Comparison of ENCODE assay signal across 2 cellular contexts in genomic region chr5:135153259-135153658, GRCh38.
TF ChIP-seq lines count a peak whose summit lies in the region.

No MANE protein-coding gene starts in this region.

TF ChIP-seq in HepG2, 621 proteins besides CTCF, POLR2A, EP300 and RAD21:
- no peak for TF ChIP-seq ARID3A (IDR thresholded peaks at IDR 0.05; ENCODE audit: low read depth, low read length)
- TF ChIP-seq ZNF629 (CRISPR knock-in tag; conservative IDR thresholded peaks at IDR 0.05): peak; percentile 73
- TF ChIP-seq ZNF343 (CRISPR knock-in tag; IDR thresholded peaks at IDR 0.05): no peak

TF ChIP-seq in K562, 482 proteins besides CTCF, POLR2A, EP300 and RAD21 (continued from another document):
- TF ChIP-seq ZBTB11 (CRISPR knock-in tag; IDR thresholded peaks at IDR 0.05) (no peak), ILK (tag; IDR thresholded peaks at IDR 0.05; ENCODE audit: borderline replicate concordance, low read depth) (no peak), HDAC2 (IDR thresholded peaks at IDR 0.05) (0 out of 2 replicates have a peak, but pooled peaks have one; percentile 28), DIDO1 (tag; IDR thresholded peaks at IDR 0.05; ENCODE audit: low read depth) (no peak), STAT5B (CRISPR knock-in tag; IDR thresholded peaks at IDR 0.05) (no peak), KDM1A (IDR thresholded peaks at IDR 0.05) (peak; percentile 29 to 37; a peak in 3 of 4 replicates), MITF (IDR thresholded peaks at IDR 0.05) (no peak), GABPA (tag; conservative IDR thresholded peaks at IDR 0.05; ENCODE audit: low read depth) (no peak), BCOR (IDR thresholded peaks at IDR 0.05) (peak; percentile 71), NCOR1 (IDR thresholded peaks at IDR 0.05) (no peak), HOXB6 (CRISPR knock-in tag; IDR thresholded peaks at IDR 0.05; ENCODE audit: borderline replicate concordance) (no peak), ZNF280A (IDR thresholded peaks at IDR 0.05; ENCODE audit: low read depth, partially characterized antibody) (no peak), ZNF24 (IDR thresholded peaks at IDR 0.05) (no peak), ESRRA (IDR thresholded peaks at IDR 0.05; ENCODE audit: borderline replicate concordance, low read depth) (peak; percentile 78), CHCHD3 (CRISPR knock-in tag; IDR thresholded peaks at IDR 0.05) (no peak), L3MBTL2 (IDR thresholded peaks at IDR 0.05) (no peak), GATAD2B (IDR thresholded peaks at IDR 0.05; ENCODE audit: borderline replicate concordance) (no peak), ADNP (tag; IDR thresholded peaks at IDR 0.05) (0 out of 2 replicates have a peak, but pooled peaks have one; percentile 44), ZFPM2 (CRISPR knock-in tag; IDR thresholded peaks at IDR 0.05) (no peak), ZZZ3 (IDR thresholded peaks at IDR 0.05) (no peak), PKNOX1 (IDR thresholded peaks at IDR 0.05) (no peak), ZNF174 (CRISPR knock-in tag; IDR thresholded peaks at IDR 0.05) (no peak), PCBP2 (IDR thresholded peaks at IDR 0.05; ENCODE audit: low read depth, low read length, poor library complexity, severe bottlenecking) (no peak), ZNF445 (CRISPR knock-in tag; IDR thresholded peaks at IDR 0.05; ENCODE audit: low read depth) (no peak)
